ENCODE assay signal across 14 cellular contexts in the genomic region with DNA sequence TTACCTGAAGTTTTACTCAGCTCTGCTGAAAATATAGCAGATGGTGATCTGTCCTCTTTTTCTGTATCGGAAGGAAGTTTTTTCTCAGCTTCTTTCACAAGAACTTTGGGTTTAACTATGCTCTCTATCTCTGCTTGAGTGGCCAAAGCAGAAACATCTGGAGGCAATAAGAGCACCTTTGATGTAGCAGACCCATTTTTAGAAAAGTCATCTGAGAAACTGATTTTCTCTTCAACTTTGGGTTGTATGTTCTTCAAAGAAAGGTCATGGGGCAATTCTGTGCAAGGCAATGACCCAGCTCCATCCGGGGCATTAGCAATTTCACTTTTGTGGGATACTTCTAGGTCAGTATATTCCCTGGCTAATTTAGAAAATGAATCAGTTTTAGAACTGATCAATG.
DNase-seq lines count a peak whose midpoint lies in the region; ATAC-seq, FAIRE-seq and TF ChIP-seq lines count a peak whose summit lies in the region.
"Had no signal": no experiment of that assay in that cellular context is flagged by ENCODE, and none has a peak within 500 bp of the region (broad histone marks: within the 10 kb centered on the region; RNA-seq: fewer than 3 reads in every experiment).

No MANE protein-coding gene starts in this region.

- no peak for TF ChIP-seq POLR2A in H54 (IDR thresholded peaks at IDR 0.05; ENCODE audit: low read depth, low read length)

- no peak for TF ChIP-seq CTCF in neutrophil (IDR thresholded peaks at IDR 0.05)

- H3K27me3 ChIP-seq in neutrophil: no peaks in the 10 kb centered on the region
- H3K27me3 ChIP-seq: ascending aorta, heart left ventricle had no signal

- peak; percentile 75 for ATAC-seq in GM18868 (IDR thresholded peaks at IDR 0.05; ENCODE audit: unreplicated experiment)
- peak; percentile 38 for ATAC-seq in HG03469 (IDR thresholded peaks at IDR 0.05; ENCODE audit: unreplicated experiment)
- no peak for ATAC-seq in stimulated activated naive CD8-positive, alpha-beta T cell treated with anti-CD3 and anti-CD28 coated beads, Interleukin-15, Interleukin-2, amounts not matched to agents 100 U/mL and 50 U/mL, for 24 hours
- ATAC-seq: heart left ventricle, left ventricle myocardium superior had no signal

- H3K4me1 ChIP-seq in neutrophil (ENCODE audit: control insufficient read depth in 1 of 2, insufficient read depth in 1 of 2, low read depth in 1 of 2, low read length in 1 of 2): peaks cover 69% of the 10 kb centered on the region in 2 experiments

- no peaks in the 10 kb centered on the region for H3K9me3 ChIP-seq in neutrophil

- H3K4me3 ChIP-seq in neutrophil (ENCODE audit: low read depth in 1 of 2, low read length in 1 of 2): no peak overlapping the region
- H3K4me3 ChIP-seq: ascending aorta, heart left ventricle had no signal

- DNase-seq in H54 (ENCODE audit: insufficient read length, low spot score) (no peak), NCI-H1694 treated with DMSO at 0.1 percent for 48 hours (lab: John Stamatoyannopoulos, UW) (no peak)
- no peak for DNase-seq in stimulated activated CD4-positive, alpha-beta T cell treated with anti-CD3 and anti-CD28 coated beads, Interleukin-4, amount 100 ng/mL, for 24 hours
- no peak for DNase-seq in stimulated activated naive CD4-positive, alpha-beta T cell treated with Interleukin-2 at 50 U/mL for 16 hours (lab: John Stamatoyannopoulos, UW)
- no peak for DNase-seq in stimulated activated naive CD8-positive, alpha-beta T cell treated with anti-CD3 and anti-CD28 coated beads, Interleukin-15, Interleukin-2, amounts not matched to agents 100 U/mL and 50 U/mL, for 24 hours
- DNase-seq: activated CD8-positive, alpha-beta memory T cell treated with anti-CD3 and anti-CD28 coated beads, Interleukin-2, amount 50 U/mL, for 48 hours; heart left ventricle; left ventricle myocardium superior; NCI-H2171 treated with DMSO at 0.1 percent for 48 hours; stimulated activated naive CD4-positive, alpha-beta T cell had no signal

- no peaks in the 10 kb centered on the region for H3K36me3 ChIP-seq in neutrophil

- FAIRE-seq in H54 (lab: Jason Lieb, UNC): peak; percentile 27

- H3K27ac ChIP-seq in neutrophil: peak overlapping the region; percentile 59
- H3K27ac ChIP-seq: heart left ventricle had no signal
